19 cellular contexts compared by ENCODE assay signal in genomic region chrX:148960060-148960459, GRCh38.
"Had no signal": no experiment of that assay in that cellular context is flagged by ENCODE, and none has a peak within 500 bp of the region (broad histone marks: within the 10 kb centered on the region; RNA-seq: fewer than 3 reads in every experiment).

No MANE protein-coding gene starts in this region.

- H3K4me1 Mint-ChIP-seq: nephron; stimulated activated naive B cell treated with anti-CD40 and anti-IgM and Interleukin-4, amounts not matched to agents 10 μg/mL and 1 μg/mL and 100 μg/mL, for 72 hours; T-helper 17 cell had no signal

- H3K4me1 ChIP-seq: colonic mucosa, esophagus muscularis mucosa, lower lobe of right lung, sigmoid colon, spleen had no signal

- H3K36me3 ChIP-seq: colonic mucosa, esophagus muscularis mucosa, lower lobe of right lung, sigmoid colon, spleen had no signal

- H3K4me3 ChIP-seq: colonic mucosa, esophagus muscularis mucosa, lower lobe of right lung, sigmoid colon, spleen had no signal

- H3K27ac Mint-ChIP-seq: activated naive CD8-positive, alpha-beta T cell; activated T-helper 1 cell treated with anti-CD3 and anti-CD28 coated beads, Interleukin-12 subunit alpha, Interleukin-12 subunit beta, Interleukin-2, Interleukin-4 antibody, amounts not matched to agents 30 ng/mL and 10 ng/mL and 1 ng/mL, durations not matched to agents 14 hours and 24 hours and 36 hours; nephron; stimulated activated naive B cell treated with anti-CD40 and anti-IgM and Interleukin-4, amounts not matched to agents 10 μg/mL and 1 μg/mL and 100 μg/mL, for 72 hours; T-helper 17 cell had no signal

- H3K36me3 Mint-ChIP-seq: activated naive CD8-positive, alpha-beta T cell; stimulated activated naive B cell treated with anti-CD40 and anti-IgM and Interleukin-4, amounts not matched to agents 10 μg/mL and 1 μg/mL and 100 μg/mL, for 72 hours had no signal

- H3K4me3 Mint-ChIP-seq: activated naive CD8-positive, alpha-beta T cell; activated T-helper 1 cell treated with anti-CD3 and anti-CD28 coated beads, Interleukin-12 subunit alpha, Interleukin-12 subunit beta, Interleukin-2, Interleukin-4 antibody, amounts not matched to agents 30 ng/mL and 10 ng/mL and 1 ng/mL, durations not matched to agents 14 hours and 24 hours and 36 hours; nephron; stimulated activated naive B cell treated with anti-CD40 and anti-IgM and Interleukin-4, amounts not matched to agents 10 μg/mL and 1 μg/mL and 100 μg/mL, for 72 hours; T-helper 17 cell had no signal

- H3K27me3 ChIP-seq: colonic mucosa, esophagus muscularis mucosa, sigmoid colon, spleen had no signal

- H3K9me3 Mint-ChIP-seq: activated T-helper 1 cell treated with anti-CD3 and anti-CD28 coated beads, Interleukin-12 subunit alpha, Interleukin-12 subunit beta, Interleukin-2, Interleukin-4 antibody, amounts not matched to agents 30 ng/mL and 10 ng/mL and 1 ng/mL, durations not matched to agents 14 hours and 24 hours and 36 hours; nephron; stimulated activated naive B cell treated with anti-CD40 and anti-IgM and Interleukin-4, amounts not matched to agents 10 μg/mL and 1 μg/mL and 100 μg/mL, for 72 hours had no signal

- H3K27me3 Mint-ChIP-seq: activated naive CD8-positive, alpha-beta T cell; stimulated activated naive B cell treated with anti-CD40 and anti-IgM and Interleukin-4, amounts not matched to agents 10 μg/mL and 1 μg/mL and 100 μg/mL, for 72 hours; T-helper 17 cell had no signal

- H3K27ac ChIP-seq: colonic mucosa, esophagus muscularis mucosa, lower lobe of right lung, sigmoid colon, spleen, VCaP had no signal

- DNase-seq: activated CD4-positive, CD25-positive, alpha-beta regulatory T cell treated with anti-CD3 and anti-CD28 coated beads, Interleukin-2, amount 50 U/mL, for 72 hours; activated CD8-positive, alpha-beta memory T cell treated with anti-CD3 and anti-CD28 coated beads for 24 hours; amniotic stem cell; central memory CD4-positive, alpha-beta T cell; colonic mucosa; foreskin melanocyte; glutamatergic neuron; hippocampal formation; lower lobe of right lung; sigmoid colon; spleen; stimulated activated CD4-positive, alpha-beta T cell treated with anti-CD3 and anti-CD28 coated beads, Interleukin-4, amount 100 ng/mL, for 4 hours; stimulated activated naive B cell treated with anti-CD40 and anti-IgM and Interleukin-4, amounts not matched to agents 10 μg/mL and 1 μg/mL and 100 μg/mL, for 72 hours; T-helper 17 cell had no signal

- H3K9me3 ChIP-seq: colonic mucosa, esophagus muscularis mucosa, lower lobe of right lung, sigmoid colon, spleen had no signal
